In the genomic region with DNA sequence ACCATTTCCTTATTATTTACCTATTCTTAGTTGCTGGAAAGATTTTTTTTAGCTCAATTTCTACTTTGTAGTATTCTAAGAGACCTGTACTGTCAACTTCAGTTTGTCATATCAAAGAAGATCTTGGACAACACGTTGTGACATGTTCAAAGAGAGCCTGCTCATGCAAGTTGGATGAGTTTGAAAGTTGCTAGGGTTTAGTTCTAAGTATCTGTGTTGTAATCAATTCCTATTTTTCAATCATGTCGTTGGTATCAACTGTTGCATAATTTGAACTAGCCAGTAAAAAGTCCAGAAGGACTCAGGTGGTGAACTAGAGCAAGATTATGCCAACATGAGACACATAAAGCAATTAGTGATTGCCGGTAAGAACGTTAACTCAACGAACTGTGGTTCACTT, we compare ENCODE assay signal across 17 cellular contexts. TPM values are rescaled to one million over a fixed set of nuclear protein-coding genes. Genes with fewer than 3 reads are reported as not detected.
DNase-seq lines count a peak whose midpoint lies in the region; ATAC-seq, FAIRE-seq and TF ChIP-seq lines count a peak whose summit lies in the region.
"Had no signal": no experiment of that assay in that cellular context is flagged by ENCODE, and none has a peak within 500 bp of the region (broad histone marks: within the 10 kb centered on the region; RNA-seq: fewer than 3 reads in every experiment).

No MANE protein-coding gene starts in this region.

- no peaks in the 10 kb centered on the region for H3K9me3 Mint-ChIP-seq in WTC11
- H3K9me3 Mint-ChIP-seq: CD8-positive, alpha-beta T cell; H9; IgD-negative memory B cell had no signal

- TF ChIP-seq POLR2A in HepG2 (IDR thresholded peaks at IDR 0.05; ENCODE audit: insufficient read depth in 1 of 2, low read depth in 2 of 2, low read length in 2 of 2) (no peak), right lobe of liver (IDR thresholded peaks at IDR 0.05) (no peak)

- no peak overlapping the region for H3K9ac ChIP-seq in HepG2 (ENCODE audit: insufficient read depth, low read depth, low read length)
- H3K9ac ChIP-seq: BLaER1 treated with 17β-estradiol and CSF1 and Interleukin-3, amounts not matched to agents 10 nM and 100 nM had no signal

- no peak overlapping the region for H3K4me3 ChIP-seq in HepG2 (replicated peaks in 1 of 3; ENCODE audit: insufficient read depth in 1 of 3, low read depth in 2 of 3, low read length in 3 of 3)
- no peak overlapping the region for H3K4me3 ChIP-seq in right lobe of liver
- no peak overlapping the region for H3K4me3 ChIP-seq in bronchial epithelial cell (ENCODE audit: low read depth, low read length)
- H3K4me3 ChIP-seq: BLaER1 treated with 17β-estradiol and CSF1 and Interleukin-3, amounts not matched to agents 10 nM and 100 nM had no signal

- no peak for TF ChIP-seq RAD21 in HepG2 (CRISPR knock-in tag; IDR thresholded peaks at IDR 0.05)

- H4K20me1 ChIP-seq in HepG2 (ENCODE audit: insufficient read depth, low read length), result no peaks in the 10 kb centered on the region
- H4K20me1 ChIP-seq: BLaER1 treated with 17β-estradiol and CSF1 and Interleukin-3, amounts not matched to agents 10 nM and 100 nM had no signal

- TF ChIP-seq CTCF in HepG2 (CRISPR knock-in tag; IDR thresholded peaks at IDR 0.05) (no peak), right lobe of liver (IDR thresholded peaks at IDR 0.05) (no peak), bronchial epithelial cell (IDR thresholded peaks at IDR 0.05; ENCODE audit: insufficient read depth, low read length, severe bottlenecking) (no peak), foreskin keratinocyte (conservative IDR thresholded peaks at IDR 0.05) (no peak), WTC11 (IDR thresholded peaks at IDR 0.05) (no peak)

- H3K36me3 Mint-ChIP-seq in WTC11, result no peaks in the 10 kb centered on the region
- H3K36me3 Mint-ChIP-seq: CD8-positive, alpha-beta T cell; IgD-negative memory B cell had no signal

- H3K27ac Mint-ChIP-seq in WTC11, result no peak overlapping the region
- H3K27ac Mint-ChIP-seq: B cell; CD8-positive, alpha-beta T cell had no signal

- no peak overlapping the region for H2AFZ ChIP-seq in HepG2 (ENCODE audit: low read length)

- no peak for ATAC-seq in HepG2
- no peak for ATAC-seq in right lobe of liver
- peak; percentile 87 for ATAC-seq in foreskin keratinocyte
- ATAC-seq in WTC11, result no peak
- ATAC-seq: CD8-positive, alpha-beta T cell had no signal

- BruUV-seq in HepG2 (replicated peaks; lab: Mats Ljungman, UMichigan), result no TSS peak

- no peaks in the 10 kb centered on the region for H3K9me3 ChIP-seq in HepG2 (ENCODE audit: low read length)
- H3K9me3 ChIP-seq in right lobe of liver, result no peaks in the 10 kb centered on the region
- H3K9me3 ChIP-seq: BLaER1 treated with 17β-estradiol and CSF1 and Interleukin-3, amounts not matched to agents 10 nM and 100 nM had no signal

- no peaks in the 10 kb centered on the region for H3K27me3 ChIP-seq in HepG2 (ENCODE audit: control insufficient read depth in 1 of 2, insufficient read depth in 2 of 2, low read length in 2 of 2)
- H3K27me3 ChIP-seq in right lobe of liver, result no peaks in the 10 kb centered on the region
- H3K27me3 ChIP-seq in bronchial epithelial cell (ENCODE audit: control insufficient read depth, insufficient read depth, low read length), result no peaks in the 10 kb centered on the region
- no peaks in the 10 kb centered on the region for H3K27me3 ChIP-seq in foreskin keratinocyte
- H3K27me3 ChIP-seq: BLaER1 treated with 17β-estradiol and CSF1 and Interleukin-3, amounts not matched to agents 10 nM and 100 nM had no signal

- POLR2A ChIA-PET in HepG2 (lab: Yijun Ruan, JAX), result no interaction called here
- POLR2A ChIA-PET in WTC11 (lab: Charles Lee), result no interaction called here

- H3K27me3 Mint-ChIP-seq in WTC11 (ENCODE audit: low read depth), result no peaks in the 10 kb centered on the region
- H3K27me3 Mint-ChIP-seq: IgD-negative memory B cell had no signal

- H3K4me3 Mint-ChIP-seq in WTC11, result no peak overlapping the region
- H3K4me3 Mint-ChIP-seq: B cell; CD8-positive, alpha-beta T cell; H9; IgD-negative memory B cell had no signal

- H3K27ac ChIP-seq in HepG2 (ENCODE audit: extremely low read length, insufficient read depth, low read length), result no peak overlapping the region
- H3K27ac ChIP-seq in right lobe of liver, result no peak overlapping the region
- H3K27ac ChIP-seq in foreskin keratinocyte, result no peak overlapping the region
- H3K27ac ChIP-seq: BLaER1 treated with 17β-estradiol and CSF1 and Interleukin-3, amounts not matched to agents 10 nM and 100 nM had no signal

- CTCF ChIA-PET in HepG2 (lab: Yijun Ruan, JAX; ENCODE audit: low intra/inter-chr PET ratio, low total read pairs), result no interaction called here
- CTCF ChIA-PET in WTC11 (lab: Charles Lee), result no interaction called here

- in situ Hi-C loops in HepG2 (cut with HindIII; ENCODE audit: extremely low pct_ligation_motif_present, low pct_unique_long_range_greater_than_20kb), result no loop called here

- intact Hi-C loops in HepG2 (cut with micrococcal nuclease; ENCODE audit: unreplicated experiment), result no loop called here
- intact Hi-C loops in right lobe of liver (cut with DNase I), result no loop called here

- WGBS in HepG2 (ENCODE audit: low lambda C conversion rate), result 16% methylated on average over 5 of the region's 5 CpGs
- WGBS in right lobe of liver (ENCODE audit: insufficient coverage, low coverage, low lambda C conversion rate, missing lambda C conversion rate), result 66% methylated on average over 5 of the region's 5 CpGs

- no peaks in the 10 kb centered on the region for H3K4me1 Mint-ChIP-seq in WTC11
- H3K4me1 Mint-ChIP-seq: B cell, H9, IgD-negative memory B cell had no signal

- no peak overlapping the region for H3K4me2 ChIP-seq in HepG2 (ENCODE audit: low read depth, low read length)
- H3K4me2 ChIP-seq: BLaER1 treated with 17β-estradiol and CSF1 and Interleukin-3, amounts not matched to agents 10 nM and 100 nM had no signal

- H3K79me2 ChIP-seq in HepG2 (ENCODE audit: insufficient read depth, low read length), result no peaks in the 10 kb centered on the region

- no peaks in the 10 kb centered on the region for H3K36me3 ChIP-seq in HepG2 (replicated peaks in 1 of 2; ENCODE audit: control insufficient read depth in 1 of 2, insufficient read depth in 2 of 2, low read length in 2 of 2)
- no peaks in the 10 kb centered on the region for H3K36me3 ChIP-seq in right lobe of liver
- no peaks in the 10 kb centered on the region for H3K36me3 ChIP-seq in bronchial epithelial cell (ENCODE audit: control insufficient read depth, insufficient read depth, low read length)
- H3K36me3 ChIP-seq: BLaER1 treated with 17β-estradiol and CSF1 and Interleukin-3, amounts not matched to agents 10 nM and 100 nM had no signal

- H3K4me1 ChIP-seq in HepG2 (ENCODE audit: insufficient read depth, low read length) (peaks cover 5% of the 10 kb centered on the region; the same call in 1 of the 2 replicates), right lobe of liver (no peaks in the 10 kb centered on the region), foreskin keratinocyte (no peaks in the 10 kb centered on the region)
- H3K4me1 ChIP-seq: BLaER1 treated with 17β-estradiol and CSF1 and Interleukin-3, amounts not matched to agents 10 nM and 100 nM had no signal

- TF ChIP-seq EP300 in HepG2 (IDR thresholded peaks at IDR 0.05; ENCODE audit: low read depth in 2 of 2, low read length in 2 of 2) (no peak), HepG2 (CRISPR knock-in tag; IDR thresholded peaks at IDR 0.05; ENCODE audit: borderline replicate concordance) (no peak)

- DNase-seq in HepG2 (ENCODE audit: low spot score) (no peak), right lobe of liver (no peak), bronchial epithelial cell (ENCODE audit: low read depth) (peak; percentile 84), foreskin keratinocyte (peak; percentile 65 to 82), WTC11 (ENCODE audit: low spot score) (no peak), glomerular visceral epithelial cell (ENCODE audit: extremely low spot score) (no peak), SK-N-DZ (ENCODE audit: low spot score) (no peak)
- DNase-seq: CD8-positive, alpha-beta T cell; H9 had no signal

- FAIRE-seq in HepG2 (lab: Jason Lieb, UNC) (no peak), bronchial epithelial cell (lab: Jason Lieb, UNC) (no peak)
- FAIRE-seq: G401.6, GM12891, GM18507, H1, HTR-8/SVneo had no signal

TF ChIP-seq in HepG2, 621 proteins besides CTCF, POLR2A, EP300 and RAD21 (continues in another document):
- TF ChIP-seq CREB1 (IDR thresholded peaks at IDR 0.05), result no peak
- TF ChIP-seq CREB1 (CRISPR knock-in tag; IDR thresholded peaks at IDR 0.05), result no peak

TF ChIP-seq in WTC11, 78 proteins besides CTCF, POLR2A, EP300 and RAD21 (continues in another document):
- no peak for TF ChIP-seq SMAD4 (CRISPR knock-in tag; IDR thresholded peaks at IDR 0.05)

RNA-seq across cellular contexts. Expression of a gene that starts 30.2 kb away (rescaled TPM):
- total RNA-seq in HepG2 (2016; rRNA removed; fragmentation: Illumina TruSeq; extraction: Trizol) (1.5 and 2.2 TPM in 2 replicates), right lobe of liver (10 to 100 TPM in 2 of 6 experiments, 1 to 10 TPM in 4; 2.4 to 12.1 (median 4.1) TPM), bronchial epithelial cell (2.8 and 3.9 TPM in 2 replicates), foreskin keratinocyte (1.4 and 2.9 TPM in 2 replicates), WTC11 (2021) (24.6 to 26.4 TPM (median 25.7 TPM) in 3 replicates)
- 0.71 and 1.9 TPM in 2 replicates for total RNA-seq in HepG2 (2016; cell fraction: cytosol; rRNA removed; fragmentation: Illumina TruSeq; extraction: Trizol; ENCODE audit: low read depth)
- total RNA-seq in HepG2 (2016; cell fraction: insoluble cytoplasmic fraction; rRNA removed; fragmentation: Illumina TruSeq; extraction: Trizol), result 1.2 and 1.3 TPM in 2 replicates
- 1.8 and 2.9 TPM in 2 replicates for total RNA-seq in HepG2 (2016; cell fraction: membrane; rRNA removed; fragmentation: Illumina TruSeq; extraction: Trizol)
- 0.90 and 1.4 TPM in 2 replicates for total RNA-seq in HepG2 (2016; cell fraction: nucleus; rRNA removed; fragmentation: Illumina TruSeq; extraction: Trizol)
- polyA plus RNA-seq in HepG2 (2011; rRNA removed) (0.97 and 1.4 TPM in 2 replicates), foreskin keratinocyte (0.94 and 2.8 TPM in 2 replicates)
- 0.58 and 1.0 TPM in 2 replicates for polyA plus RNA-seq in HepG2 (2011; cell fraction: cytosol; rRNA removed)
- 0.69 and 1.1 TPM in 2 replicates for polyA plus RNA-seq in HepG2 (2011; cell fraction: nucleus; rRNA removed)
- polyA plus RNA-seq in HepG2 (2012), result 1.3 and 1.4 TPM in 2 replicates
- polyA plus RNA-seq in HepG2 (2016; cell fraction: cytosol; fragmentation: Illumina TruSeq; extraction: Trizol; ENCODE audit: low read depth), result 1.8 and 2.2 TPM in 2 replicates
- polyA plus RNA-seq in HepG2 (2016; cell fraction: insoluble cytoplasmic fraction; fragmentation: Illumina TruSeq; extraction: Trizol; ENCODE audit: low read depth), result 2.6 TPM in 2 replicates
- polyA plus RNA-seq in HepG2 (2016; cell fraction: membrane; fragmentation: Illumina TruSeq; extraction: Trizol; ENCODE audit: low read depth), result 2.4 and 3.0 TPM in 2 replicates
- polyA plus RNA-seq in HepG2 (2016; cell fraction: nucleus; fragmentation: Illumina TruSeq; extraction: Trizol; ENCODE audit: insufficient read depth, low read depth), result 1.9 and 2.3 TPM in 2 replicates
- 0.20 TPM in 1 of 2 replicates, not detected in the other for polyA minus RNA-seq in HepG2 (2011; rRNA and poly(A)+ RNA removed; ENCODE audit: low replicate concordance)
- not detected in 2 replicates for polyA minus RNA-seq in HepG2 (2011; cell fraction: cytosol; rRNA and poly(A)+ RNA removed)
- 2.5 and 2.8 TPM in 2 replicates for polyA minus RNA-seq in HepG2 (2011; cell fraction: nucleus; rRNA and poly(A)+ RNA removed)
- polyA plus RNA-seq in SK-N-DZ (2014; cell fraction: cytosol; rRNA removed), result 12.4 and 15.8 TPM in 2 replicates
- 2.3 and 7.3 TPM in 2 replicates for polyA plus RNA-seq in SK-N-DZ (2014; cell fraction: nucleus; rRNA removed)
- polyA plus RNA-seq: IgD-negative memory B cell had no signal

Comparison
In these comparisons a context has a peak if more than half of its experiments do, and no peak if none do; other contexts are left out.
1. DNase-seq: peak in bronchial epithelial cell (single experiment) and foreskin keratinocyte (2 of 2); none in HepG2 (single experiment), right lobe of liver (0 of 3), WTC11 (single experiment), glomerular visceral epithelial cell (single experiment) and SK-N-DZ (single experiment).